In the genomic region with DNA sequence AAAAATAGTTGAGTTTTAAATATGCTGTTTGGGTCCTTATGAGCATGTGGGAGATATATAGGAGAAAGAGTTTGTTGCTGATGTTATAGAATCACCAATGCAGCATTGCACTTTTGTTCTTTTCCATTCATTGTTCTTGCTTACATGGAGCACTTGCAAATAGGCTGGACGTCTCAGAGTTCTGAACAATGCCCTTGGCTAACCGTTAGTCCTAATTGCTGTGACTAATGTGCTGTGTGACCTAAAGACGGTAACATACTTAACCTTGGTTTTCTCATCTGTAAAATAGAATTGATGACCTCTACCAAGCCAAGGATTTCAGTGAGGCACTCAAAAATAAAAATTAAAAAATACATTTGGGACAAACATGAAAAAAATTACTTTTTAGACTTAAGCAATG, we compare ENCODE assay signal across 19 cellular contexts. TPM values are rescaled to one million over a fixed set of nuclear protein-coding genes. Genes with fewer than 3 reads are reported as not detected.
DNase-seq lines count a peak whose midpoint lies in the region; ATAC-seq, FAIRE-seq and TF ChIP-seq lines count a peak whose summit lies in the region.
"Had no signal": no experiment of that assay in that cellular context is flagged by ENCODE, and none has a peak within 500 bp of the region (broad histone marks: within the 10 kb centered on the region; RNA-seq: fewer than 3 reads in every experiment).

No MANE protein-coding gene starts in this region.

- in situ Hi-C loops in mammary epithelial cell (cut with MboI; ENCODE audit: low sequenced_read_pairs in 2 of 2) = no loop called here

- peaks cover 4% of the 10 kb centered on the region for H3K36me3 ChIP-seq in mammary epithelial cell (ENCODE audit: insufficient read depth, low read length)
- no peaks in the 10 kb centered on the region for H3K36me3 ChIP-seq in breast epithelium
- no peaks in the 10 kb centered on the region for H3K36me3 ChIP-seq in subcutaneous abdominal adipose tissue (ENCODE audit: control insufficient read depth in 5 of 5, insufficient read depth in 5 of 5, low read length in 5 of 5)
- H3K36me3 ChIP-seq in pancreas = no peaks in the 10 kb centered on the region
- no peaks in the 10 kb centered on the region for H3K36me3 ChIP-seq in body of pancreas (replicated peaks in 1 of 2; ENCODE audit: insufficient read depth in 1 of 2, low read depth in 2 of 2)
- H3K36me3 ChIP-seq: spleen had no signal

- H3K27ac ChIP-seq in mammary epithelial cell (ENCODE audit: insufficient read depth, low read depth, low read length) = no peak overlapping the region
- no peak overlapping the region for H3K27ac ChIP-seq in breast epithelium
- peak overlapping the region; percentile 64 for H3K27ac ChIP-seq in subcutaneous abdominal adipose tissue (ENCODE audit: low read depth, low read length)
- no peak overlapping the region for H3K27ac ChIP-seq in pancreas
- H3K27ac ChIP-seq in body of pancreas = no peak overlapping the region
- H3K27ac ChIP-seq: A549, parathyroid adenoma had no signal

- DNase-seq in mammary epithelial cell (no peak), breast epithelium (ENCODE audit: low spot score in 2 of 2) (no peak), RCC 7860 (ENCODE audit: low spot score) (peak; percentile 44), foreskin fibroblast (peak; percentile 65 to 77), pancreas (no peak), body of pancreas (no peak)
- DNase-seq: amygdala; CD8-positive, alpha-beta T cell; DND-41; head of caudate nucleus; NCI-H1092; SHP77 treated with DMSO at 0.1 percent for 48 hours; spleen; T-helper 17 cell had no signal

- TF ChIP-seq CTCF in mammary epithelial cell (conservative IDR thresholded peaks at IDR 0.05 in 1 of 2, IDR thresholded peaks at IDR 0.05 in 1 of 2; ENCODE audit: extremely low read depth in 1 of 2, insufficient read depth in 1 of 2, low read depth in 1 of 2, low read length in 2 of 2) (no peak), breast epithelium (IDR thresholded peaks at IDR 0.05) (no peak), foreskin fibroblast (IDR thresholded peaks at IDR 0.05; ENCODE audit: low read depth, low read length) (no peak), pancreas (IDR thresholded peaks at IDR 0.05) (no peak), body of pancreas (IDR thresholded peaks at IDR 0.05) (no peak)

- dilution Hi-C loops in mammary epithelial cell (cut with HindIII; ENCODE audit: low sequenced_read_pairs) = no loop called here

- CTCF ChIA-PET in mammary epithelial cell (lab: Charles Lee; ENCODE audit: low non-redundant PET) = no interaction called here

- no peaks in the 10 kb centered on the region for H4K20me1 ChIP-seq in mammary epithelial cell (ENCODE audit: insufficient read depth, low read length)

- H3K4me2 ChIP-seq in mammary epithelial cell (ENCODE audit: insufficient read depth, low read depth, low read length) = peak overlapping the region; percentile 8
- H3K4me2 ChIP-seq: A549 had no signal

- 7% methylated on average over 2 of the region's 3 CpGs for WGBS in mammary epithelial cell (ENCODE audit: low coverage, missing lambda C conversion rate)
- 53 to 55% methylated on average over 3 of the region's 3 CpGs for WGBS in pancreas, 2 donors
- WGBS in body of pancreas, 2 donors = 50 to 53% methylated on average over 3 of the region's 3 CpGs

- H3K27me3 ChIP-seq in mammary epithelial cell (ENCODE audit: insufficient read depth, low read length) = no peaks in the 10 kb centered on the region
- H3K27me3 ChIP-seq in breast epithelium = no peaks in the 10 kb centered on the region
- H3K27me3 ChIP-seq in subcutaneous abdominal adipose tissue (ENCODE audit: control insufficient read depth in 5 of 5, insufficient read depth in 4 of 5, low read length in 5 of 5) = no peaks in the 10 kb centered on the region
- H3K27me3 ChIP-seq in pancreas = no peaks in the 10 kb centered on the region
- H3K27me3 ChIP-seq in body of pancreas = no peaks in the 10 kb centered on the region
- H3K27me3 ChIP-seq: spleen had no signal

- H2AFZ ChIP-seq in mammary epithelial cell (ENCODE audit: low read depth, low read length) = no peak overlapping the region
- H2AFZ ChIP-seq: parathyroid adenoma had no signal

- peaks cover 9% of the 10 kb centered on the region for H3K4me1 ChIP-seq in mammary epithelial cell (ENCODE audit: insufficient read depth, low read length)
- peaks cover 4 to 9% of the 10 kb centered on the region in 2 donors for H3K4me1 ChIP-seq in breast epithelium
- H3K4me1 ChIP-seq in subcutaneous abdominal adipose tissue (ENCODE audit: control insufficient read depth in 5 of 5, insufficient read depth in 5 of 5, low read length in 5 of 5) = peaks cover 3 to 64% (median 54%) of the 10 kb centered on the region in 5 donors
- peaks cover 0 to 22% (median 0%) of the 10 kb centered on the region in 3 donors for H3K4me1 ChIP-seq in pancreas
- peaks cover 13% of the 10 kb centered on the region for H3K4me1 ChIP-seq in body of pancreas
- H3K4me1 ChIP-seq: A549 had no signal

- BruUV-seq in mammary epithelial cell (replicated peaks; lab: Mats Ljungman, UMichigan) = no TSS peak

- intact Hi-C loops in mammary epithelial cell (cut with micrococcal nuclease) = no loop called here
- intact Hi-C loops in breast epithelium (cut with DNase I; ENCODE audit: low total_unique reads) = no loop called here
- intact Hi-C loops in pancreas (cut with DNase I) = no loop called here
- intact Hi-C loops in body of pancreas (cut with DNase I) = loop anchor here (10.0 kb wide), 1 partner anchor 1001 kb away; no protein-coding TSS in a partner anchor

- H3K9ac ChIP-seq in mammary epithelial cell (ENCODE audit: insufficient read depth, low read length) (no peak overlapping the region), subcutaneous abdominal adipose tissue (ENCODE audit: low read length in 5 of 5) (no peak overlapping the region)
- H3K9ac ChIP-seq: parathyroid adenoma had no signal

- H3K79me2 ChIP-seq in mammary epithelial cell (ENCODE audit: insufficient read depth, low read length) = peaks cover 93% of the 10 kb centered on the region

- H3K4me3 ChIP-seq in mammary epithelial cell (replicated peaks in 1 of 3; ENCODE audit: insufficient read depth in 1 of 3, low read depth in 2 of 3, low read length in 3 of 3) (no peak overlapping the region), breast epithelium (no peak overlapping the region), foreskin fibroblast (ENCODE audit: low read depth in 1 of 2, low read length in 2 of 2) (no peak overlapping the region), subcutaneous abdominal adipose tissue (ENCODE audit: low read depth in 1 of 5, low read length in 5 of 5) (no peak overlapping the region), pancreas (no peak overlapping the region), body of pancreas (no peak overlapping the region)
- H3K4me3 ChIP-seq: A549, spleen had no signal

- no peak for ATAC-seq in HG03095 (IDR thresholded peaks at IDR 0.05; ENCODE audit: unreplicated experiment)
- no peak for ATAC-seq in pancreas
- no peak for ATAC-seq in body of pancreas
- ATAC-seq: A549; CD8-positive, alpha-beta T cell; stimulated activated effector memory CD8-positive, alpha-beta T cell treated with anti-CD3 and anti-CD28 coated beads, Interleukin-12 subunit alpha, Interleukin-12 subunit beta, amount 100 ng/mL, for 72 hours; T-helper 17 cell had no signal

- no peaks in the 10 kb centered on the region for H3K9me3 ChIP-seq in mammary epithelial cell (replicated peaks; ENCODE audit: insufficient read depth, low read length)
- no peaks in the 10 kb centered on the region for H3K9me3 ChIP-seq in breast epithelium
- H3K9me3 ChIP-seq in subcutaneous abdominal adipose tissue (ENCODE audit: control insufficient read depth in 5 of 5, low read length in 5 of 5) = no peaks in the 10 kb centered on the region
- H3K9me3 ChIP-seq in pancreas = no peaks in the 10 kb centered on the region
- H3K9me3 ChIP-seq in body of pancreas = no peaks in the 10 kb centered on the region
- H3K9me3 ChIP-seq: A549, spleen had no signal

- FAIRE-seq in RCC 7860 (lab: Jason Lieb, UNC) (peak; percentile 84), pancreas (lab: Jason Lieb, UNC) (no peak)
- FAIRE-seq: A549 had no signal

- TF ChIP-seq POLR2A in breast epithelium (IDR thresholded peaks at IDR 0.05) = no peak
- TF ChIP-seq POLR2A in body of pancreas (IDR thresholded peaks at IDR 0.05) = no peak

RNA-seq across cellular contexts. Expression of gene PIK3R1, which starts 29.8 kb away (rescaled TPM):
- total RNA-seq in mammary epithelial cell = 100 to 1,000 TPM in 1 of 2 donors, 10 to 100 TPM in 1; 74.3 to 195 TPM
- polyA plus RNA-seq in mammary epithelial cell = 11.1 TPM
- 96.6 TPM for polyA minus RNA-seq in mammary epithelial cell
- total RNA-seq in breast epithelium = 100 to 1,000 TPM; 193 to 429 (median 275) TPM
- 10 to 100 TPM; 14.4 to 31.5 (median 20.1) TPM for total RNA-seq in pancreas
- polyA plus RNA-seq in pancreas = 1 to 10 TPM; 4.2 to 6.3 TPM
- total RNA-seq in body of pancreas = 10 to 100 TPM; 32.4 to 58.7 TPM

Comparison
In these comparisons a context has a peak if more than half of its experiments do, and no peak if none do; other contexts are left out.
1. DNase-seq: peak in RCC 7860 (single experiment) and foreskin fibroblast (2 of 2); none in mammary epithelial cell (single experiment), breast epithelium (0 of 2), pancreas (0 of 6) and body of pancreas (0 of 4).